Comparison of ENCODE assay signal across 17 cellular contexts in genomic region chr1:46309401-46310159, GRCh38. TPM values are rescaled to one million over a fixed set of nuclear protein-coding genes. Genes with fewer than 3 reads are reported as not detected.
DNase-seq lines count a peak whose midpoint lies in the region; ATAC-seq and TF ChIP-seq lines count a peak whose summit lies in the region.
"Had no signal": no experiment of that assay in that cellular context is flagged by ENCODE, and none has a peak within 500 bp of the region (broad histone marks: within the 10 kb centered on the region; RNA-seq: fewer than 3 reads in every experiment).

No MANE protein-coding gene starts in this region.

- H3K4me3 Mint-ChIP-seq in GM23338, result no peak overlapping the region
- no peak overlapping the region for H3K4me3 Mint-ChIP-seq in dendritic cell treated with granulocyte-macrophage colony-stimulating factor and Interleukin-4, amounts not matched to agents 40 ng/mL and 50 ng/mL, for 4 days
- no peak overlapping the region for H3K4me3 Mint-ChIP-seq in nephron progenitor cell
- H3K4me3 Mint-ChIP-seq in activated T-cell treated with anti-CD3 and anti-CD28 coated beads, Interleukin-2, amount 50 U/mL, for 4 hours, result no peak overlapping the region
- no peak overlapping the region for H3K4me3 Mint-ChIP-seq in activated CD4-positive, alpha-beta memory T cell treated with anti-CD3 and anti-CD28 coated beads for 36 hours
- no peak overlapping the region for H3K4me3 Mint-ChIP-seq in MCF 10A (ENCODE audit: unreplicated experiment)
- H3K4me3 Mint-ChIP-seq: CD8-positive, alpha-beta memory T cell had no signal

- no peak for TF ChIP-seq CTCF in GM23338 (conservative IDR thresholded peaks at IDR 0.05; ENCODE audit: low read depth in 2 of 2)
- no peak for TF ChIP-seq CTCF in nephron progenitor cell (IDR thresholded peaks at IDR 0.05)
- no peak for TF ChIP-seq CTCF in MCF 10A (IDR thresholded peaks at IDR 0.05; ENCODE audit: unreplicated experiment)

- no peak overlapping the region for H2AFZ ChIP-seq in GM23338

- BruUV-seq in MCF 10A (replicated peaks; lab: Mats Ljungman, UMichigan), result no TSS peak

- H3K27me3 ChIP-seq in GM23338 (ENCODE audit: insufficient read depth) (no peaks in the 10 kb centered on the region), NT2/D1 (ENCODE audit: insufficient read depth, insufficient read length) (no peaks in the 10 kb centered on the region)
- H3K27me3 ChIP-seq: BLaER1 treated with 17β-estradiol and CSF1 and Interleukin-3, amounts not matched to agents 10 nM and 100 nM had no signal

- no peaks in the 10 kb centered on the region for H3K9me3 ChIP-seq in NT2/D1 (ENCODE audit: insufficient read depth, low read length)
- H3K9me3 ChIP-seq: BLaER1 treated with 17β-estradiol and CSF1 and Interleukin-3, amounts not matched to agents 10 nM and 100 nM; HAP-1 had no signal

- peak overlapping the region; percentile 29; the same call in 1 of the 2 replicates for H3K4me2 ChIP-seq in GM23338

- peak overlapping the region; percentile 93 for H3K27ac ChIP-seq in GM23338 (ENCODE audit: low read depth)
- H3K27ac ChIP-seq: BLaER1 treated with 17β-estradiol and CSF1 and Interleukin-3, amounts not matched to agents 10 nM and 100 nM had no signal

- intact Hi-C loops in dendritic cell treated with granulocyte-macrophage colony-stimulating factor and Interleukin-4, amounts not matched to agents 40 ng/mL and 50 ng/mL, for 4 days (cut with micrococcal nuclease), result no loop called here
- intact Hi-C loops in activated CD4-positive, alpha-beta memory T cell treated with anti-CD3 and anti-CD28 coated beads for 36 hours (cut with micrococcal nuclease), result loop anchor here (10.0 kb wide), 1 partner anchor 625 kb away; the partner anchor contains the start of genes GPBP1L1 and TMEM69
- intact Hi-C loops in MCF 10A (cut with micrococcal nuclease), result no loop called here

- CTCF ChIA-PET in activated CD4-positive, alpha-beta memory T cell treated with anti-CD3 and anti-CD28 coated beads for 36 hours (lab: Charles Lee), result interaction anchor here (1.0 kb wide), 1 partner anchor 65 kb away, joined by 4 read pairs; no protein-coding TSS in a partner anchor
- CTCF ChIA-PET in MCF 10A (lab: Yijun Ruan, JAX), result interaction anchor here (0.7 to 2.7 kb wide), 3 partner anchors 33 to 38 kb away, joined by 3 to 13 read pairs (median 5); no protein-coding TSS in a partner anchor

- peaks cover 60% of the 10 kb centered on the region for H3K79me2 ChIP-seq in GM23338 (replicated peaks; ENCODE audit: insufficient read depth)

- ATAC-seq in GM23338 (peak; percentile 51), GM19395 (IDR thresholded peaks at IDR 0.05; ENCODE audit: unreplicated experiment) (no peak)
- no peak for ATAC-seq in activated T-cell treated with anti-CD3 and anti-CD28 coated beads, Interleukin-2, amount 50 U/mL, for 4 hours

- H3K4me1 ChIP-seq in GM23338 (ENCODE audit: insufficient read depth), result peaks cover 39% of the 10 kb centered on the region
- peaks cover 9% of the 10 kb centered on the region for H3K4me1 ChIP-seq in NT2/D1 (ENCODE audit: insufficient read depth, insufficient read length)

- H3K4me1 Mint-ChIP-seq in GM23338 (peaks cover 33% of the 10 kb centered on the region), nephron progenitor cell (peaks cover 25% of the 10 kb centered on the region), MCF 10A (ENCODE audit: insufficient read depth, unreplicated experiment) (peaks cover 21% of the 10 kb centered on the region)
- peaks cover 39% of the 10 kb centered on the region for H3K4me1 Mint-ChIP-seq in dendritic cell treated with granulocyte-macrophage colony-stimulating factor and Interleukin-4, amounts not matched to agents 40 ng/mL and 50 ng/mL, for 4 days (ENCODE audit: low read depth)
- peaks cover 26% of the 10 kb centered on the region for H3K4me1 Mint-ChIP-seq in activated T-cell treated with anti-CD3 and anti-CD28 coated beads, Interleukin-2, amount 50 U/mL, for 4 hours (ENCODE audit: low read depth)
- H3K4me1 Mint-ChIP-seq in activated CD4-positive, alpha-beta memory T cell treated with anti-CD3 and anti-CD28 coated beads for 36 hours (ENCODE audit: low read depth), result peaks cover 26% of the 10 kb centered on the region

- peaks cover 39% of the 10 kb centered on the region for H3F3A ChIP-seq in GM23338 (replicated peaks; ENCODE audit: low read depth)

- H3K9me3 Mint-ChIP-seq in GM23338 (no peaks in the 10 kb centered on the region), nephron progenitor cell (no peaks in the 10 kb centered on the region), MCF 10A (ENCODE audit: unreplicated experiment) (no peaks in the 10 kb centered on the region)
- H3K9me3 Mint-ChIP-seq in dendritic cell treated with granulocyte-macrophage colony-stimulating factor and Interleukin-4, amounts not matched to agents 40 ng/mL and 50 ng/mL, for 4 days, result no peaks in the 10 kb centered on the region
- H3K9me3 Mint-ChIP-seq in activated T-cell treated with anti-CD3 and anti-CD28 coated beads, Interleukin-2, amount 50 U/mL, for 4 hours, result no peaks in the 10 kb centered on the region
- no peaks in the 10 kb centered on the region for H3K9me3 Mint-ChIP-seq in activated CD4-positive, alpha-beta memory T cell treated with anti-CD3 and anti-CD28 coated beads for 36 hours
- H3K9me3 Mint-ChIP-seq: CD8-positive, alpha-beta memory T cell had no signal

- no peaks in the 10 kb centered on the region for H3K9me2 ChIP-seq in GM23338 (ENCODE audit: insufficient read depth)

- DNase-seq in GM23338 (ENCODE audit: low spot score) (peak; percentile 39), NT2/D1 (ENCODE audit: low read depth, low spot score) (no peak), nephron progenitor cell (no peak), MCF 10A (ENCODE audit: unreplicated experiment) (no peak)
- DNase-seq in activated T-cell treated with anti-CD3 and anti-CD28 coated beads, Interleukin-2, amount 50 U/mL, for 4 hours, result no peak
- no peak for DNase-seq in activated CD4-positive, alpha-beta memory T cell treated with anti-CD3 and anti-CD28 coated beads for 36 hours
- DNase-seq: CD8-positive, alpha-beta memory T cell; DMS79; KG1; NCI-H1436 treated with DMSO at 0.1 percent for 48 hours; NCI-H2029; NCI-H345; NCI-H524 treated with DMSO at 0.1 percent for 48 hours had no signal

- H3K27ac Mint-ChIP-seq in GM23338, result peak overlapping the region; percentile 80
- peak overlapping the region; percentile 5 for H3K27ac Mint-ChIP-seq in dendritic cell treated with granulocyte-macrophage colony-stimulating factor and Interleukin-4, amounts not matched to agents 40 ng/mL and 50 ng/mL, for 4 days
- peak overlapping the region; percentile 8 for H3K27ac Mint-ChIP-seq in nephron progenitor cell
- no peak overlapping the region for H3K27ac Mint-ChIP-seq in activated CD4-positive, alpha-beta memory T cell treated with anti-CD3 and anti-CD28 coated beads for 36 hours
- H3K27ac Mint-ChIP-seq in MCF 10A (ENCODE audit: low read depth, unreplicated experiment), result no peak overlapping the region

- H3K4me3 ChIP-seq in GM23338 (no peak overlapping the region), NT2/D1 (ENCODE audit: insufficient read length, low read depth) (no peak overlapping the region)
- H3K4me3 ChIP-seq: BLaER1 treated with 17β-estradiol and CSF1 and Interleukin-3, amounts not matched to agents 10 nM and 100 nM; HAP-1 had no signal

- H3K9ac ChIP-seq in NT2/D1 (ENCODE audit: insufficient read length, low read depth), result peak overlapping the region; percentile 25

- peaks cover 59% of the 10 kb centered on the region for H3K36me3 ChIP-seq in GM23338 (ENCODE audit: insufficient read depth)
- H3K36me3 ChIP-seq in NT2/D1 (ENCODE audit: insufficient read depth, insufficient read length, low read length), result peaks cover 92% of the 10 kb centered on the region

- H3K36me3 Mint-ChIP-seq in GM23338 (ENCODE audit: low read depth), result peaks cover 89% of the 10 kb centered on the region
- peaks cover 83% of the 10 kb centered on the region for H3K36me3 Mint-ChIP-seq in dendritic cell treated with granulocyte-macrophage colony-stimulating factor and Interleukin-4, amounts not matched to agents 40 ng/mL and 50 ng/mL, for 4 days (ENCODE audit: low read depth)
- H3K36me3 Mint-ChIP-seq in nephron progenitor cell (ENCODE audit: low read depth), result peaks cover 73% of the 10 kb centered on the region
- peaks cover 30% of the 10 kb centered on the region for H3K36me3 Mint-ChIP-seq in activated T-cell treated with anti-CD3 and anti-CD28 coated beads, Interleukin-2, amount 50 U/mL, for 4 hours (ENCODE audit: insufficient read depth)
- H3K36me3 Mint-ChIP-seq in activated CD4-positive, alpha-beta memory T cell treated with anti-CD3 and anti-CD28 coated beads for 36 hours, result peaks cover 35% of the 10 kb centered on the region
- peaks cover 82% of the 10 kb centered on the region for H3K36me3 Mint-ChIP-seq in MCF 10A (ENCODE audit: insufficient read depth, unreplicated experiment)

- H3K27me3 Mint-ChIP-seq in GM23338 (ENCODE audit: insufficient read depth, low read depth, poor library complexity) (peaks cover 9% of the 10 kb centered on the region), nephron progenitor cell (ENCODE audit: low read depth, poor library complexity) (no peaks in the 10 kb centered on the region), MCF 10A (ENCODE audit: insufficient read depth, unreplicated experiment) (no peaks in the 10 kb centered on the region)
- H3K27me3 Mint-ChIP-seq in dendritic cell treated with granulocyte-macrophage colony-stimulating factor and Interleukin-4, amounts not matched to agents 40 ng/mL and 50 ng/mL, for 4 days, result no peaks in the 10 kb centered on the region
- H3K27me3 Mint-ChIP-seq in activated T-cell treated with anti-CD3 and anti-CD28 coated beads, Interleukin-2, amount 50 U/mL, for 4 hours (ENCODE audit: low read depth), result no peaks in the 10 kb centered on the region
- H3K27me3 Mint-ChIP-seq in activated CD4-positive, alpha-beta memory T cell treated with anti-CD3 and anti-CD28 coated beads for 36 hours, result no peaks in the 10 kb centered on the region
- H3K27me3 Mint-ChIP-seq: CD8-positive, alpha-beta memory T cell had no signal

- POLR2A ChIA-PET in activated CD4-positive, alpha-beta memory T cell treated with anti-CD3 and anti-CD28 coated beads for 36 hours (lab: Charles Lee), result no interaction called here
- POLR2A ChIA-PET in MCF 10A (lab: Yijun Ruan, JAX), result interaction anchor here (0.6 to 0.9 kb wide), 3 partner anchors 8 to 458 kb away, joined by 3 to 4 read pairs (median 3); no protein-coding TSS in a partner anchor

- H4K20me1 ChIP-seq in GM23338 (replicated peaks; ENCODE audit: insufficient read depth), result peaks cover 62% of the 10 kb centered on the region

RNA-seq across cellular contexts. Expression of gene UQCRH, which starts 6.1 kb away (rescaled TPM):
- total RNA-seq in GM23338 (2014; rRNA removed; shearing (Covaris generic)), result 579 and 750 TPM in 2 replicates
- polyA plus RNA-seq in GM23338 (2016; fragmentation: Nextera tagmentation; extraction: Ambion mirVana), result 1,330 and 1,384 TPM in 2 replicates
- total RNA-seq in activated T-cell treated with anti-CD3 and anti-CD28 coated beads, Interleukin-2, amount 50 U/mL, for 4 hours, result 100 to 1,000 TPM; 283 to 366 (median 338) TPM
- total RNA-seq in activated CD4-positive, alpha-beta memory T cell treated with anti-CD3 and anti-CD28 coated beads for 36 hours, result 100 to 1,000 TPM; 351 to 353 TPM
- total RNA-seq in MCF 10A (2022), result 299 and 318 TPM in 2 replicates

RNA-seq across cellular contexts. Expression of gene LRRC41, which starts 6.2 kb away (rescaled TPM):
- 52.8 and 69.4 TPM in 2 replicates for total RNA-seq in GM23338 (2014; rRNA removed; shearing (Covaris generic))
- polyA plus RNA-seq in GM23338 (2016; fragmentation: Nextera tagmentation; extraction: Ambion mirVana), result 19.0 and 20.1 TPM in 2 replicates
- total RNA-seq in activated T-cell treated with anti-CD3 and anti-CD28 coated beads, Interleukin-2, amount 50 U/mL, for 4 hours, result 10 to 100 TPM; 43.0 to 47.7 (median 45.8) TPM
- total RNA-seq in activated CD4-positive, alpha-beta memory T cell treated with anti-CD3 and anti-CD28 coated beads for 36 hours, result 10 to 100 TPM; 31.4 to 34.6 TPM
- total RNA-seq in MCF 10A (2022), result 92.6 and 105 TPM in 2 replicates

RNA-seq across cellular contexts. Expression of gene NSUN4, which starts 31.0 kb away (rescaled TPM):
- total RNA-seq in GM23338 (2014; rRNA removed; shearing (Covaris generic)), result 11.6 and 18.6 TPM in 2 replicates
- 7.4 and 8.9 TPM in 2 replicates for polyA plus RNA-seq in GM23338 (2016; fragmentation: Nextera tagmentation; extraction: Ambion mirVana)
- total RNA-seq in activated T-cell treated with anti-CD3 and anti-CD28 coated beads, Interleukin-2, amount 50 U/mL, for 4 hours, result 10 to 100 TPM; 42.2 to 44.1 (median 44.0) TPM
- 10 to 100 TPM; 29.1 to 29.9 TPM for total RNA-seq in activated CD4-positive, alpha-beta memory T cell treated with anti-CD3 and anti-CD28 coated beads for 36 hours
- total RNA-seq in MCF 10A (2022), result 27.4 and 28.4 TPM in 2 replicates

Comparison
In these comparisons a context has a peak if more than half of its experiments do, and no peak if none do; other contexts are left out.
1. H3K27ac Mint-ChIP-seq: peak in GM23338 (single experiment), dendritic cell treated with granulocyte-macrophage colony-stimulating factor and Interleukin-4, amounts not matched to agents 40 ng/mL and 50 ng/mL, for 4 days (single experiment) and nephron progenitor cell (single experiment); none in activated CD4-positive, alpha-beta memory T cell treated with anti-CD3 and anti-CD28 coated beads for 36 hours (single experiment) and MCF 10A (single experiment).